In the genomic region with DNA sequence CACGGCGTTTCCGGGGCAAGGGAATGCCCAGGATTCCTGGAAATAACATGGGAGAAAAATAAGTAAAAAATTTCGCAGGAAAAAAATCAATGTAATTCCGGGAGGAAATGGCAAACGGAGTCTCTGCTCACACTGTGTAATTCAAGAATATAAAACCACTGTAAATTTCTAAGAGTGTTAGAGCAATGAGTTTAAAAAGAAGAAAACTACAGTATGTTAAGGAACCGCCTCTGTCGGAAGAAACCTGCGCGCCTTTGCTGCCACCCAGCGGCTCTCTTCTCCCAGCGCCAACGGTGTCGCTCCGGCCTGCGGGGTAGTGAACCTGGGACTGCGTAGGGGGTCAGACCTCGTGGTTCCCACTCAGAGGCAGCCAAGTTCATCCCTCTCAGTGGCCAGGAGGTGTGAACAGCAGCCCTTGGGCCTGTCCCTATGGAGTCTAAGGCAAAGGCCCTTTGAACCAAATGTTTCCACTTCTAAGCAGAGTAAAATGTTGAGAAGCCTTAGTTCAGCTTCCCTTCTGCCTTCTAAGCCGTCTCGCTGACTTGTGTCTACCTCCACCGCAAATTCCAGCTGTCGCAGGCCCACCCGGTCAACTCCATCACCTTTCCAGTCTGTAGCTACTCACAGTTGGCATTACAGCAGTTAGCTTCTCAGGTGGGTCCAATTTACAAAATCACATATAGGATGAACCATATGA, we compare ENCODE assay signal across 8 cellular contexts. TPM values are rescaled to one million over a fixed set of nuclear protein-coding genes. Genes with fewer than 3 reads are reported as not detected.
A peak's percentile ranks its signal among the peaks of the same experiment; 100 is the strongest.
DNase-seq lines count a peak whose midpoint lies in the region; ATAC-seq and TF ChIP-seq lines count a peak whose summit lies in the region.

No MANE protein-coding gene starts in this region.

- no peaks in the 10 kb centered on the region for H3K27me3 Mint-ChIP-seq in dendritic cell treated with granulocyte-macrophage colony-stimulating factor and Interleukin-4, amounts not matched to agents 40 ng/mL and 50 ng/mL, for 4 days

- H3K27ac ChIP-seq in liver (ENCODE audit: low read depth in 1 of 2, low read length in 2 of 2): peak overlapping the region; percentile 89 to 96

- peak; percentile 81 for TF ChIP-seq CTCF in liver (IDR thresholded peaks at IDR 0.05; ENCODE audit: low read depth, low read length, missing input control)

- peak overlapping the region; percentile 74 to 96 (median 82) for H3K4me3 ChIP-seq in liver (ENCODE audit: low read depth in 1 of 3, low read length in 3 of 3)

- no peaks in the 10 kb centered on the region for H3K27me3 ChIP-seq in liver (ENCODE audit: control insufficient read depth in 4 of 4, insufficient read depth in 4 of 4, low read length in 3 of 4)

- intact Hi-C loops in dendritic cell treated with granulocyte-macrophage colony-stimulating factor and Interleukin-4, amounts not matched to agents 40 ng/mL and 50 ng/mL, for 4 days (cut with micrococcal nuclease): loop anchor here (1.0 to 2.0 kb wide), 2 partner anchors 73 to 146 kb away; no protein-coding TSS in a partner anchor

- TF ChIP-seq RAD21 in liver (IDR thresholded peaks at IDR 0.05): peak; percentile 95 to 96

- H3K4me3 Mint-ChIP-seq in dendritic cell treated with granulocyte-macrophage colony-stimulating factor and Interleukin-4, amounts not matched to agents 40 ng/mL and 50 ng/mL, for 4 days: peak overlapping the region; percentile 88

- H3K9me3 ChIP-seq in liver (ENCODE audit: control insufficient read depth in 4 of 4, low read length in 3 of 4): no peaks in the 10 kb centered on the region

- peak overlapping the region; percentile 94 for H3K27ac Mint-ChIP-seq in dendritic cell treated with granulocyte-macrophage colony-stimulating factor and Interleukin-4, amounts not matched to agents 40 ng/mL and 50 ng/mL, for 4 days

- peaks cover 0 to 8% (median 4%) of the 10 kb centered on the region in 4 donors for H3K4me1 ChIP-seq in liver (ENCODE audit: control insufficient read depth in 4 of 4, insufficient read depth in 4 of 4, low read length in 3 of 4)

- DNase-seq in C1 segment of cervical spinal cord (lab: John Stamatoyannopoulos, UW) (peak in 12 of 14 donors; percentile 0 to 74 (median 60)), NCI-H524 (lab: John Stamatoyannopoulos, UW) (peak; percentile 60 to 79)
- DNase-seq in activated CD4-positive, alpha-beta T cell treated with anti-CD3 and anti-CD28 coated beads, Interleukin-2, amount 50 U/mL, for 1 hour: peak; percentile 85
- DNase-seq in stimulated activated CD4-positive, alpha-beta T cell treated with anti-CD3 and anti-CD28 coated beads, Interleukin-4, amount 100 ng/mL, for 1 hour: peak; percentile 87

- H3K4me1 Mint-ChIP-seq in dendritic cell treated with granulocyte-macrophage colony-stimulating factor and Interleukin-4, amounts not matched to agents 40 ng/mL and 50 ng/mL, for 4 days (ENCODE audit: low read depth): peaks cover 38% of the 10 kb centered on the region

- peaks cover 13% of the 10 kb centered on the region for H3K36me3 Mint-ChIP-seq in dendritic cell treated with granulocyte-macrophage colony-stimulating factor and Interleukin-4, amounts not matched to agents 40 ng/mL and 50 ng/mL, for 4 days (ENCODE audit: low read depth)

- H3K9ac ChIP-seq in liver (ENCODE audit: low read depth in 1 of 2, low read length in 2 of 2): peak overlapping the region; percentile 77 to 94

- H3K36me3 ChIP-seq in liver (ENCODE audit: control insufficient read depth in 4 of 4, insufficient read depth in 3 of 4, low read depth in 1 of 4, low read length in 3 of 4): no peaks in the 10 kb centered on the region

- 17% methylated on average over 23 of the region's 23 CpGs for WGBS in liver

- H3K9me3 Mint-ChIP-seq in dendritic cell treated with granulocyte-macrophage colony-stimulating factor and Interleukin-4, amounts not matched to agents 40 ng/mL and 50 ng/mL, for 4 days: no peaks in the 10 kb centered on the region

- ATAC-seq in GM19351 (IDR thresholded peaks at IDR 0.05; ENCODE audit: unreplicated experiment) (peak; percentile 69), HG03460 (IDR thresholded peaks at IDR 0.05; ENCODE audit: unreplicated experiment) (peak; percentile 78)

TF ChIP-seq in liver, 16 proteins besides CTCF, POLR2A, EP300 and RAD21:
- TF ChIP-seq GABPA (IDR thresholded peaks at IDR 0.05 in 1 of 2, conservative IDR thresholded peaks at IDR 0.05 in 1 of 2) (peak in 1 of 2 donors; percentile 64), JUND (IDR thresholded peaks at IDR 0.05) (no peak), RXRA (IDR thresholded peaks at IDR 0.05) (peak; percentile 67 to 87), EGR1 (IDR thresholded peaks at IDR 0.05; ENCODE audit: low read depth in 2 of 2) (peak in 1 of 2 donors; percentile 31), SP1 (IDR thresholded peaks at IDR 0.05) (peak; percentile 65), REST (IDR thresholded peaks at IDR 0.05) (no peak), HNF4G (IDR thresholded peaks at IDR 0.05) (no peak), FOXA2 (IDR thresholded peaks at IDR 0.05) (no peak), HNF4A (conservative IDR thresholded peaks at IDR 0.05) (peak in 1 of 2 donors; percentile 50), ZBTB33 (IDR thresholded peaks at IDR 0.05) (no peak), YY1 (IDR thresholded peaks at IDR 0.05) (peak; percentile 37), TAF1 (conservative IDR thresholded peaks at IDR 0.05) (peak; percentile 22), NR2F2 (IDR thresholded peaks at IDR 0.05) (peak; percentile 37), FOXA1 (IDR thresholded peaks at IDR 0.05) (no peak)
- TF ChIP-seq, protein P1, sequence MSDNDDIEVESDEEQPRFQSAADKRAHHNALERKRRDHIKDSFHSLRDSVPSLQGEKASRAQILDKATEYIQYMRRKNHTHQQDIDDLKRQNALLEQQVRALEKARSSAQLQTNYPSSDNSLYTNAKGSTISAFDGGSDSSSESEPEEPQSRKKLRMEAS (IDR thresholded peaks at IDR 0.05): no peak
- TF ChIP-seq, protein P2, sequence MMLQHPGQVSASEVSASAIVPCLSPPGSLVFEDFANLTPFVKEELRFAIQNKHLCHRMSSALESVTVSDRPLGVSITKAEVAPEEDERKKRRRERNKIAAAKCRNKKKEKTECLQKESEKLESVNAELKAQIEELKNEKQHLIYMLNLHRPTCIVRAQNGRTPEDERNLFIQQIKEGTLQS (IDR thresholded peaks at IDR 0.05): no peak

RNA-seq across cellular contexts. Expression of gene RAB27A, which starts 0.9 kb away (rescaled TPM):
- total RNA-seq in liver: 10 to 100 TPM in 1 of 2 donors, 1 to 10 TPM in 1; 6.4 to 28.4 TPM
- polyA plus RNA-seq in liver: 10 to 100 TPM; 21.5 to 30.8 TPM

RNA-seq across cellular contexts. Expression of gene PIGBOS1, which starts 28.4 kb away (rescaled TPM):
- total RNA-seq in liver: 1 to 10 TPM; 4.7 to 7.0 TPM
- 10 to 100 TPM in 1 of 2 donors, 1 to 10 TPM in 1; 7.5 to 14.3 TPM for polyA plus RNA-seq in liver

RNA-seq across cellular contexts. Expression of gene PIGB, which starts 28.5 kb away (rescaled TPM):
- 1 to 10 TPM; 4.8 to 4.9 TPM for total RNA-seq in liver
- polyA plus RNA-seq in liver: 1 to 10 TPM; 3.4 to 9.7 TPM

Comparison
In these comparisons a context has a peak if more than half of its experiments do, and no peak if none do; other contexts are left out.
1. Peak in every context shown above with its lines: DNase-seq, ATAC-seq, H3K4me3 ChIP-seq and H3K27ac ChIP-seq.